Comparison of ENCODE assay signal across 2 cellular contexts in genomic region chr5:143514915-143515314, GRCh38.
TF ChIP-seq lines count a peak whose summit lies in the region.

No MANE protein-coding gene starts in this region.

TF ChIP-seq in SK-N-SH treated with all-trans-retinoic acid at 6 μM for 48 hours, 23 proteins besides CTCF, POLR2A, EP300 and RAD21:
- no peak for TF ChIP-seq ZNF8 (CRISPR knock-in tag; IDR thresholded peaks at IDR 0.05)
- no peak for TF ChIP-seq TCF4 (CRISPR knock-in tag; IDR thresholded peaks at IDR 0.05; ENCODE audit: borderline replicate concordance)
- no peak for TF ChIP-seq ZFP30 (CRISPR knock-in tag; IDR thresholded peaks at IDR 0.05)
- TF ChIP-seq PPARA (CRISPR knock-in tag; IDR thresholded peaks at IDR 0.05; ENCODE audit: borderline replicate concordance): no peak
- no peak for TF ChIP-seq OSR1 (CRISPR knock-in tag; IDR thresholded peaks at IDR 0.05)
- TF ChIP-seq, protein P1, sequence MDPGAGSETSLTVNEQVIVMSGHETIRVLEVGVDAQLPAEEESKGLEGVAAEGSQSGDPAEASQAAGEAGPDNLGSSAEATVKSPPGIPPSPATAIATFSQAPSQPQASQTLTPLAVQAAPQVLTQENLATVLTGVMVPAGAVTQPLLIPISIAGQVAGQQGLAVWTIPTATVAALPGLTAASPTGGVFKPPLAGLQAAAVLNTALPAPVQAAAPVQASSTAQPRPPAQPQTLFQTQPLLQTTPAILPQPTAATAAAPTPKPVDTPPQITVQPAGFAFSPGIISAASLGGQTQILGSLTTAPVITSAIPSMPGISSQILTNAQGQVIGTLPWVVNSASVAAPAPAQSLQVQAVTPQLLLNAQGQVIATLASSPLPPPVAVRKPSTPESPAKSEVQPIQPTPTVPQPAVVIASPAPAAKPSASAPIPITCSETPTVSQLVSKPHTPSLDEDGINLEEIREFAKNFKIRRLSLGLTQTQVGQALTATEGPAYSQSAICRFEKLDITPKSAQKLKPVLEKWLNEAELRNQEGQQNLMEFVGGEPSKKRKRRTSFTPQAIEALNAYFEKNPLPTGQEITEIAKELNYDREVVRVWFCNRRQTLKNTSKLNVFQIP (CRISPR knock-in tag; IDR thresholded peaks at IDR 0.05; ENCODE audit: borderline replicate concordance, low read depth): no peak
- TF ChIP-seq TSHZ2 (CRISPR knock-in tag; IDR thresholded peaks at IDR 0.05): no peak
- no peak for TF ChIP-seq ZC3H10 (CRISPR knock-in tag; IDR thresholded peaks at IDR 0.05)
- TF ChIP-seq GLIS3 (CRISPR knock-in tag; IDR thresholded peaks at IDR 0.05): no peak
- no peak for TF ChIP-seq ZFP3 (CRISPR knock-in tag; IDR thresholded peaks at IDR 0.05)
- no peak for TF ChIP-seq ARNTL (CRISPR knock-in tag; IDR thresholded peaks at IDR 0.05; ENCODE audit: borderline replicate concordance, low read depth)
- TF ChIP-seq, protein P2, sequence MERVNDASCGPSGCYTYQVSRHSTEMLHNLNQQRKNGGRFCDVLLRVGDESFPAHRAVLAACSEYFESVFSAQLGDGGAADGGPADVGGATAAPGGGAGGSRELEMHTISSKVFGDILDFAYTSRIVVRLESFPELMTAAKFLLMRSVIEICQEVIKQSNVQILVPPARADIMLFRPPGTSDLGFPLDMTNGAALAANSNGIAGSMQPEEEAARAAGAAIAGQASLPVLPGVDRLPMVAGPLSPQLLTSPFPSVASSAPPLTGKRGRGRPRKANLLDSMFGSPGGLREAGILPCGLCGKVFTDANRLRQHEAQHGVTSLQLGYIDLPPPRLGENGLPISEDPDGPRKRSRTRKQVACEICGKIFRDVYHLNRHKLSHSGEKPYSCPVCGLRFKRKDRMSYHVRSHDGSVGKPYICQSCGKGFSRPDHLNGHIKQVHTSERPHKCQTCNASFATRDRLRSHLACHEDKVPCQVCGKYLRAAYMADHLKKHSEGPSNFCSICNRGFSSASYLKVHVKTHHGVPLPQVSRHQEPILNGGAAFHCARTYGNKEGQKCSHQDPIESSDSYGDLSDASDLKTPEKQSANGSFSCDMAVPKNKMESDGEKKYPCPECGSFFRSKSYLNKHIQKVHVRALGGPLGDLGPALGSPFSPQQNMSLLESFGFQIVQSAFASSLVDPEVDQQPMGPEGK (CRISPR knock-in tag; IDR thresholded peaks at IDR 0.05; ENCODE audit: borderline replicate concordance): no peak
TF ChIP-seq in SK-N-SH treated with all-trans-retinoic acid at 6 μM for 48 hours: peak in this region for 0.

TF ChIP-seq in SK-N-SH, 30 proteins besides CTCF, POLR2A, EP300 and RAD21:
- TF ChIP-seq SMC3 (IDR thresholded peaks at IDR 0.05; ENCODE audit: low read depth, low read length) (no peak), EZH2phosphoT487 (IDR thresholded peaks at IDR 0.05; ENCODE audit: borderline replicate concordance, low read depth) (no peak), POLR2AphosphoS5 (IDR thresholded peaks at IDR 0.05; ENCODE audit: low read depth, low read length) (no peak), TAF1 (IDR thresholded peaks at IDR 0.05; ENCODE audit: borderline replicate concordance, low read depth, low read length) (no peak), PBX3 (IDR thresholded peaks at IDR 0.05) (no peak), YY1 (IDR thresholded peaks at IDR 0.05; ENCODE audit: low read depth) (no peak), FOXJ3 (CRISPR knock-in tag; IDR thresholded peaks at IDR 0.05) (no peak), MXI1 (IDR thresholded peaks at IDR 0.05; ENCODE audit: low read depth, low read length) (no peak), NFIC (IDR thresholded peaks at IDR 0.05; ENCODE audit: borderline replicate concordance) (no peak), ZBTB33 (IDR thresholded peaks at IDR 0.05; ENCODE audit: borderline replicate concordance, low read depth) (no peak), CHD2 (IDR thresholded peaks at IDR 0.05; ENCODE audit: low read length, partially characterized antibody) (no peak), SIN3A (IDR thresholded peaks at IDR 0.05; ENCODE audit: borderline replicate concordance, low read depth, low read length) (no peak)
- TF ChIP-seq, protein P3, sequence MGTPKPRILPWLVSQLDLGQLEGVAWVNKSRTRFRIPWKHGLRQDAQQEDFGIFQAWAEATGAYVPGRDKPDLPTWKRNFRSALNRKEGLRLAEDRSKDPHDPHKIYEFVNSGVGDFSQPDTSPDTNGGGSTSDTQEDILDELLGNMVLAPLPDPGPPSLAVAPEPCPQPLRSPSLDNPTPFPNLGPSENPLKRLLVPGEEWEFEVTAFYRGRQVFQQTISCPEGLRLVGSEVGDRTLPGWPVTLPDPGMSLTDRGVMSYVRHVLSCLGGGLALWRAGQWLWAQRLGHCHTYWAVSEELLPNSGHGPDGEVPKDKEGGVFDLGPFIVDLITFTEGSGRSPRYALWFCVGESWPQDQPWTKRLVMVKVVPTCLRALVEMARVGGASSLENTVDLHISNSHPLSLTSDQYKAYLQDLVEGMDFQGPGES (IDR thresholded peaks at IDR 0.05; ENCODE audit: low read depth, low read length): no peak
- TF ChIP-seq, protein P4, sequence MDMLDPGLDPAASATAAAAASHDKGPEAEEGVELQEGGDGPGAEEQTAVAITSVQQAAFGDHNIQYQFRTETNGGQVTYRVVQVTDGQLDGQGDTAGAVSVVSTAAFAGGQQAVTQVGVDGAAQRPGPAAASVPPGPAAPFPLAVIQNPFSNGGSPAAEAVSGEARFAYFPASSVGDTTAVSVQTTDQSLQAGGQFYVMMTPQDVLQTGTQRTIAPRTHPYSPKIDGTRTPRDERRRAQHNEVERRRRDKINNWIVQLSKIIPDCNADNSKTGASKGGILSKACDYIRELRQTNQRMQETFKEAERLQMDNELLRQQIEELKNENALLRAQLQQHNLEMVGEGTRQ (IDR thresholded peaks at IDR 0.05; ENCODE audit: borderline replicate concordance, low read depth, low read length): no peak
